ENCODE assay signal across 37 cellular contexts in the genomic region with DNA sequence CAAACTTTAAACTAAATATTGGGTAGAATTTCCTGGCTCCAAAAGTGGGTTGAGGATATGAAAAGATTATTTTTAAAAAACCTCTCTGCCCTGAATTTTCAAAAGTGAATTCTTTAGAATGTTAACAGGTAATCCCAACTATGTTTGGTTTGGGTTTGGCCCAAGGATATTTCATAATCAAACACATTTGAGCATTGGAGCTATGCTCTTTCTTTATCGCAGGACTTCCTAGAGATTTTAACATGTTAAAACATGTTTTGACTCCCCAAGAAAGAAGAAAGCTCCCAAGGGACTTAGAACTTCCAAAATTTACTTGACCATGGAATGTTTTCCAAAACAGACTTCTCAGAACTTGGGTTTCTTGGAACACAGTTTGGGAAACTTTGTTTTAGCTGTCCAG.
"Had no signal": no experiment of that assay in that cellular context is flagged by ENCODE, and none has a peak within 500 bp of the region (broad histone marks: within the 10 kb centered on the region; RNA-seq: fewer than 3 reads in every experiment).

No MANE protein-coding gene starts in this region.

- DNase-seq: activated B cell treated with CpG ODN at 0.5 μM for 24 hours; activated CD4-positive, alpha-beta memory T cell treated with anti-CD3 and anti-CD28 coated beads for 36 hours; activated CD4-positive, alpha-beta T cell treated with anti-CD3 and anti-CD28 coated beads for 4 hours; activated CD4-positive, alpha-beta T cell treated with anti-CD3 and anti-CD28 coated beads, Interleukin-2, amount 10 ng/mL, durations not matched to agents 24 days and 14 days; activated CD4-positive, alpha-beta T cell treated with anti-CD3 and anti-CD28 coated beads, Interleukin-2, amount 50 U/mL, for 1 hour; activated CD4-positive, alpha-beta T cell treated with anti-CD3 and anti-CD28 coated beads, Interleukin-2, amount 50 U/mL, for 4 hours; activated CD4-positive, CD25-positive, alpha-beta regulatory T cell treated with anti-CD3 and anti-CD28 coated beads, Interleukin-2, amount 50 U/mL, for 72 hours; activated CD8-positive, alpha-beta memory T cell treated with anti-CD3 and anti-CD28 coated beads, Interleukin-2, amount 50 U/mL, for 4 hours; activated CD8-positive, alpha-beta T cell treated with anti-CD3 and anti-CD28 coated beads for 36 hours; activated effector memory CD4-positive, alpha-beta T cell treated with anti-CD3 and anti-CD28 coated beads, Interleukin-2, amount 50 U/mL, for 16 hours; activated gamma-delta T cell treated with Interleukin-2 at 50 U/mL for 16 hours; activated naive CD4-positive, alpha-beta T cell; activated naive CD4-positive, alpha-beta T cell treated with anti-CD3 and anti-CD28 coated beads for 36 hours; activated naive CD4-positive, alpha-beta T cell treated with anti-CD3 and anti-CD28 coated beads, Interleukin-2, amount 50 U/mL, for 16 hours; activated naive CD8-positive, alpha-beta T cell treated with anti-CD3 and anti-CD28 coated beads for 36 hours; activated T-cell treated with anti-CD3 and anti-CD28 coated beads for 4 hours; activated T-cell treated with anti-CD3 and anti-CD28 coated beads, Interleukin-2, amount 50 U/mL, for 1 hour; activated T-cell treated with anti-CD3 and anti-CD28 coated beads, Interleukin-2, amount 50 U/mL, for 4 hours; activated T-cell treated with anti-CD3 and anti-CD28 coated beads, Interleukin-2, amount 50 U/mL, for 72 hours; amygdala; anterior cingulate cortex; caudate nucleus; cerebellar nuclear complex; T-helper 1 cell; T-helper 2 cell; T-helper 9 cell had no signal

- H3K27me3 Mint-ChIP-seq: activated B cell treated with CpG ODN at 0.5 μM for 24 hours; activated CD4-positive, alpha-beta memory T cell treated with anti-CD3 and anti-CD28 coated beads for 36 hours; activated CD4-positive, alpha-beta T cell treated with anti-CD3 and anti-CD28 coated beads, Interleukin-2, amount 10 ng/mL, durations not matched to agents 24 days and 14 days; activated CD8-positive, alpha-beta T cell treated with anti-CD3 and anti-CD28 coated beads for 36 hours; activated naive CD8-positive, alpha-beta T cell treated with anti-CD3 and anti-CD28 coated beads for 36 hours; activated T-helper 17 cell treated with anti-CD3 and anti-CD28 coated beads, Interleukin-2, amount 50 U/mL, for 72 hours; central memory CD8-positive, alpha-beta T cell had no signal

- ATAC-seq: activated CD8-positive, alpha-beta T cell treated with anti-CD3 and anti-CD28 coated beads for 36 hours; activated naive CD4-positive, alpha-beta T cell treated with anti-CD3 and anti-CD28 coated beads, Interleukin-2, amount 50 U/mL, for 72 hours; activated T-cell treated with anti-CD3 and anti-CD28 coated beads, Interleukin-2, amount 50 U/mL, for 4 hours; activated T-cell treated with anti-CD3 and anti-CD28 coated beads, Interleukin-2, amount 50 U/mL, for 72 hours; activated T-helper 17 cell treated with anti-CD3 and anti-CD28 coated beads, Interleukin-2, amount 50 U/mL, for 72 hours had no signal

- H3K36me3 ChIP-seq: ascending aorta, cardiac muscle cell had no signal

- H3K27ac ChIP-seq: ascending aorta, cardiac muscle cell, VCaP had no signal

- H3K27me3 ChIP-seq: ascending aorta had no signal

- H3K4me3 Mint-ChIP-seq: activated B cell treated with CpG ODN at 0.5 μM for 24 hours; activated CD4-positive, alpha-beta memory T cell treated with anti-CD3 and anti-CD28 coated beads for 36 hours; activated CD4-positive, alpha-beta T cell treated with anti-CD3 and anti-CD28 coated beads, Interleukin-2, amount 10 ng/mL, durations not matched to agents 24 days and 14 days; activated CD8-positive, alpha-beta T cell treated with anti-CD3 and anti-CD28 coated beads for 36 hours; activated naive CD4-positive, alpha-beta T cell treated with anti-CD3 and anti-CD28 coated beads for 36 hours; activated naive CD8-positive, alpha-beta T cell treated with anti-CD3 and anti-CD28 coated beads for 36 hours; activated T-cell treated with anti-CD3 and anti-CD28 coated beads, Interleukin-2, amount 50 U/mL, for 4 hours; activated T-cell treated with anti-CD3 and anti-CD28 coated beads, Interleukin-2, amount 50 U/mL, for 72 hours; activated T-helper 1 cell treated with anti-CD3 and anti-CD28 coated beads, Interleukin-12 subunit alpha, Interleukin-12 subunit beta, Interleukin-2, Interleukin-4 antibody, amounts not matched to agents 30 ng/mL and 10 ng/mL and 1 ng/mL, durations not matched to agents 14 hours and 24 hours and 36 hours; activated T-helper 17 cell treated with anti-CD3 and anti-CD28 coated beads, Interleukin-2, amount 50 U/mL, for 72 hours; brain; central memory CD8-positive, alpha-beta T cell; T-helper 1 cell treated with Interleukin-12 subunit alpha and Interleukin-12 subunit beta and Interleukin-4 antibody, amounts not matched to agents 30 μg/mL and 1 μg/mL, for 36 hours; T-helper 2 cell treated with Interferon-gamma antibody and Interleukin-4, amounts not matched to agents 5 μg/mL and 100 μg/mL, for 36 hours had no signal

- H3K27ac Mint-ChIP-seq: activated B cell treated with CpG ODN at 0.5 μM for 24 hours; activated CD4-positive, alpha-beta memory T cell treated with anti-CD3 and anti-CD28 coated beads for 36 hours; activated CD4-positive, alpha-beta T cell treated with anti-CD3 and anti-CD28 coated beads, Interleukin-2, amount 10 ng/mL, durations not matched to agents 24 days and 14 days; activated CD8-positive, alpha-beta T cell treated with anti-CD3 and anti-CD28 coated beads for 36 hours; activated naive CD4-positive, alpha-beta T cell treated with anti-CD3 and anti-CD28 coated beads for 36 hours; activated naive CD4-positive, alpha-beta T cell treated with anti-CD3 and anti-CD28 coated beads, Interleukin-2, amount 50 U/mL, for 72 hours; activated naive CD8-positive, alpha-beta T cell treated with anti-CD3 and anti-CD28 coated beads for 36 hours; activated T-cell treated with anti-CD3 and anti-CD28 coated beads, Interleukin-2, amount 50 U/mL, for 72 hours; activated T-helper 1 cell treated with anti-CD3 and anti-CD28 coated beads, Interleukin-12 subunit alpha, Interleukin-12 subunit beta, Interleukin-2, Interleukin-4 antibody, amounts not matched to agents 30 ng/mL and 10 ng/mL and 1 ng/mL, durations not matched to agents 14 hours and 24 hours and 36 hours; activated T-helper 17 cell treated with anti-CD3 and anti-CD28 coated beads, Interleukin-2, amount 50 U/mL, for 72 hours; brain; T-helper 1 cell treated with Interleukin-12 subunit alpha and Interleukin-12 subunit beta and Interleukin-4 antibody, amounts not matched to agents 30 μg/mL and 1 μg/mL, for 36 hours; T-helper 2 cell treated with Interferon-gamma antibody and Interleukin-4, amounts not matched to agents 5 μg/mL and 100 μg/mL, for 36 hours had no signal

- FAIRE-seq: TTC549 had no signal

- H3K4me1 Mint-ChIP-seq: activated B cell treated with CpG ODN at 0.5 μM for 24 hours; activated CD4-positive, alpha-beta T cell treated with anti-CD3 and anti-CD28 coated beads, Interleukin-2, amount 10 ng/mL, durations not matched to agents 24 days and 14 days; activated naive CD8-positive, alpha-beta T cell treated with anti-CD3 and anti-CD28 coated beads for 36 hours; activated T-helper 17 cell treated with anti-CD3 and anti-CD28 coated beads, Interleukin-2, amount 50 U/mL, for 72 hours; brain; central memory CD8-positive, alpha-beta T cell had no signal

- H3K4me3 ChIP-seq: ascending aorta, cardiac muscle cell had no signal

- H3K9me3 Mint-ChIP-seq: activated B cell treated with CpG ODN at 0.5 μM for 24 hours; activated CD4-positive, alpha-beta T cell treated with anti-CD3 and anti-CD28 coated beads, Interleukin-2, amount 10 ng/mL, durations not matched to agents 24 days and 14 days; activated T-cell treated with anti-CD3 and anti-CD28 coated beads, Interleukin-2, amount 50 U/mL, for 4 hours; activated T-helper 1 cell treated with anti-CD3 and anti-CD28 coated beads, Interleukin-12 subunit alpha, Interleukin-12 subunit beta, Interleukin-2, Interleukin-4 antibody, amounts not matched to agents 30 ng/mL and 10 ng/mL and 1 ng/mL, durations not matched to agents 14 hours and 24 hours and 36 hours had no signal

- H3K9me3 ChIP-seq: ascending aorta had no signal

- H3K36me3 Mint-ChIP-seq: activated CD4-positive, alpha-beta memory T cell treated with anti-CD3 and anti-CD28 coated beads for 36 hours; activated naive CD4-positive, alpha-beta T cell treated with anti-CD3 and anti-CD28 coated beads, Interleukin-2, amount 50 U/mL, for 72 hours; activated naive CD8-positive, alpha-beta T cell treated with anti-CD3 and anti-CD28 coated beads for 36 hours; brain had no signal

- H3K4me1 ChIP-seq: ascending aorta had no signal
